ENCODE assay signal across 8 cellular contexts in the genomic region with DNA sequence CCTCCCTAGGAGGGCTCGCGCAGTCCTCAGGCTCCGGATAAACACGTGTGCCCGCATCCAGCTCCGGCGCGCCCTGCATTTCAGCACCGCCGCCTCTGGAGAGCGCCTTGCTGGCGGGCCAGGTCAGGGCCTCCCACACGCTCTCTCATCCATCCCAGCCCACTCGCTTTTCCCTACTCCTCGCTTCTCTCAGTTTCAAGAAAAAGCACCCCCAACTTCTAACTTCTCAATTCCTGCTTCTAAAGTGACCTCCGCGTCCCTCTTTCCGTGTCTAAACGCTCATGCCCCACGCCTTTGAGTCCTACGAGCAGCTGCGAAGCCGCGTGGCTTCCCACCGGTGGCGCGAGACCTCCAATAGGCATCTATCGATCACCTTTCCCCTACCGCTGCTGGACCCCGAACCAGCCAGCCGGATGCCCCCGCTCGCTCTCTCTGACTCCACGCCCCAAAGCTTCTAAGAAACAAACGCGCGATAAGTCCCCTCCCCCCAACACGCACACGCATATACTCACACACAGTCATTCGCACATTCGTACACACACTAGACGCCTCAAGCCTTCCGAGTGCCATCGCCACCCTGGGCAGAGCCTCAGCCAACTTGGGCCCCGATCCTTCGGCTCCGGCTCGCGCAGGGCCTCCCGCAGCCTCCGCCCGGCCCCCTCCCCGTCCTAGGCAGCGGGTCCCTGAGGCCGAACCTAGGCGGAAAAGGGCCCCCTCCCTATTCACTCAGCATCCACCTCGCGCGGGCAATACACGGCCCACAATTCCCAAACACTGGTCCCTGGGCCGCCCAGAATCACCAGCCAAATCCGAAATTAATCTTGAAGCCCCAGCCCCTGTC. TPM values are rescaled to one million over a fixed set of nuclear protein-coding genes. Genes with fewer than 3 reads are reported as not detected.
A peak's percentile ranks its signal among the peaks of the same experiment; 100 is the strongest.
DNase-seq lines count a peak whose midpoint lies in the region; ATAC-seq and TF ChIP-seq lines count a peak whose summit lies in the region.

No MANE protein-coding gene starts in this region.

- H3K27me3 ChIP-seq in thoracic aorta (replicated peaks; ENCODE audit: insufficient read depth) = no peaks in the 10 kb centered on the region

- H3K27ac Mint-ChIP-seq in natural killer cell treated with Interleukin-12 subunit alpha and Interleukin-12 subunit beta and Interleukin-15 and Interleukin-18, amount 100 ng/mL, for 72 hours = no peak overlapping the region

- H3K36me3 ChIP-seq in thoracic aorta = no peaks in the 10 kb centered on the region

- peak overlapping the region; percentile 3 for H3K4me3 Mint-ChIP-seq in natural killer cell treated with Interleukin-12 subunit alpha and Interleukin-12 subunit beta and Interleukin-15 and Interleukin-18, amount 100 ng/mL, for 72 hours

- H3K4me3 ChIP-seq in foreskin fibroblast (ENCODE audit: low read depth in 1 of 2, low read length in 2 of 2) (peak overlapping the region in 1 of 2 donors; percentile 3), thoracic aorta (peak overlapping the region; percentile 64)

- no peak for TF ChIP-seq CTCF in foreskin fibroblast (IDR thresholded peaks at IDR 0.05; ENCODE audit: low read depth, low read length)
- TF ChIP-seq CTCF in thoracic aorta (IDR thresholded peaks at IDR 0.05) = no peak

- H3K36me3 Mint-ChIP-seq in natural killer cell treated with Interleukin-12 subunit alpha and Interleukin-12 subunit beta and Interleukin-15 and Interleukin-18, amount 100 ng/mL, for 72 hours = peaks cover 6% of the 10 kb centered on the region

- peaks cover 16 to 23% of the 10 kb centered on the region in 2 donors for H3K4me1 Mint-ChIP-seq in natural killer cell treated with Interleukin-12 subunit alpha and Interleukin-12 subunit beta and Interleukin-15 and Interleukin-18, amount 100 ng/mL, for 72 hours (ENCODE audit: low read depth in 2 of 2)

- peak; percentile 82 for DNase-seq in Daoy (ENCODE audit: low read depth)
- DNase-seq in NCI-H2171 (lab: John Stamatoyannopoulos, UW) = peak; percentile 65
- DNase-seq in activated effector memory CD4-positive, alpha-beta T cell treated with Interleukin-2 at 50 U/mL for 16 hours = peak; percentile 10
- peak; percentile 43 to 82 for DNase-seq in foreskin fibroblast
- no peak for DNase-seq in natural killer cell treated with Interleukin-12 subunit alpha and Interleukin-12 subunit beta and Interleukin-15 and Interleukin-18, amount 100 ng/mL, for 72 hours (ENCODE audit: low spot score)
- no peak for DNase-seq in thoracic aorta (ENCODE audit: low spot score)
- DNase-seq in mesenteric fat pad (ENCODE audit: low spot score) = no peak

- H3K9me3 Mint-ChIP-seq in natural killer cell treated with Interleukin-12 subunit alpha and Interleukin-12 subunit beta and Interleukin-15 and Interleukin-18, amount 100 ng/mL, for 72 hours = peaks cover 4% of the 10 kb centered on the region

- no peak overlapping the region for H3K27ac ChIP-seq in thoracic aorta

- peaks cover 52 to 67% of the 10 kb centered on the region in 2 donors for H3K27me3 Mint-ChIP-seq in natural killer cell treated with Interleukin-12 subunit alpha and Interleukin-12 subunit beta and Interleukin-15 and Interleukin-18, amount 100 ng/mL, for 72 hours

- peaks cover 14 to 22% of the 10 kb centered on the region in 2 donors for H3K4me1 ChIP-seq in thoracic aorta (ENCODE audit: control insufficient read depth in 1 of 2, low read depth in 2 of 2)

- H3K9me3 ChIP-seq in thoracic aorta = no peaks in the 10 kb centered on the region

- peak; percentile 52 to 64 for ATAC-seq in natural killer cell treated with Interleukin-12 subunit alpha and Interleukin-12 subunit beta and Interleukin-15 and Interleukin-18, amount 100 ng/mL, for 72 hours
- peak; percentile 60 for ATAC-seq in thoracic aorta (ENCODE audit: insufficient number of reproducible peaks, low FRiP score, low read depth)
- ATAC-seq in GM21786 (IDR thresholded peaks at IDR 0.05; ENCODE audit: unreplicated experiment) = no peak

RNA-seq across cellular contexts. Expression of a gene that starts 1.1 kb away (rescaled TPM):
- 3.0 and 3.6 TPM in 2 replicates for total RNA-seq in Daoy (2014; rRNA removed; shearing (Covaris generic))
- not detected for total RNA-seq in natural killer cell treated with Interleukin-12 subunit alpha and Interleukin-12 subunit beta and Interleukin-15 and Interleukin-18, amount 100 ng/mL, for 72 hours
- total RNA-seq in thoracic aorta (1 to 10 TPM in 1 of 2 donors, under 1 TPM in 1; 0.68 to 1.1 TPM), mesenteric fat pad (20.5 TPM)

RNA-seq across cellular contexts. Expression of a gene that starts 55.2 kb away (rescaled TPM):
- 14.9 and 24.1 TPM in 2 replicates for total RNA-seq in Daoy (2014; rRNA removed; shearing (Covaris generic))
- total RNA-seq in natural killer cell treated with Interleukin-12 subunit alpha and Interleukin-12 subunit beta and Interleukin-15 and Interleukin-18, amount 100 ng/mL, for 72 hours = 10 to 100 TPM; 90.2 to 96.1 TPM
- total RNA-seq in thoracic aorta (10 to 100 TPM; 29.8 to 41.9 TPM), mesenteric fat pad (40.4 TPM)

Comparison
In these comparisons a context has a peak if more than half of its experiments do, and no peak if none do; other contexts are left out.
1. DNase-seq: peak in Daoy (single experiment), NCI-H2171 (single experiment), activated effector memory CD4-positive, alpha-beta T cell treated with Interleukin-2 at 50 U/mL for 16 hours (single experiment) and foreskin fibroblast (2 of 2); none in natural killer cell treated with Interleukin-12 subunit alpha and Interleukin-12 subunit beta and Interleukin-15 and Interleukin-18, amount 100 ng/mL, for 72 hours (single experiment), thoracic aorta (single experiment) and mesenteric fat pad (single experiment).